21 cellular contexts compared by ENCODE assay signal in genomic region chr3:124516333-124516732, GRCh38.
A peak's percentile ranks its signal among the peaks of the same experiment; 100 is the strongest.
DNase-seq lines count a peak whose midpoint lies in the region; TF ChIP-seq lines count a peak whose summit lies in the region.
"Had no signal": no experiment of that assay in that cellular context is flagged by ENCODE, and none has a peak within 500 bp of the region (broad histone marks: within the 10 kb centered on the region; RNA-seq: fewer than 3 reads in every experiment).

No MANE protein-coding gene starts in this region.

- H3K4me2 ChIP-seq in Karpas-422 (ENCODE audit: low read depth, low read length, poor library complexity, severe bottlenecking), result no peak overlapping the region
- H3K4me2 ChIP-seq: A549 had no signal

- TF ChIP-seq CTCF in thyroid gland (IDR thresholded peaks at IDR 0.05), result no peak

- DNase-seq in DMS79 treated with DMSO at 0.1 percent for 48 hours (lab: John Stamatoyannopoulos, UW) (peak; percentile 97), SK-N-MC (ENCODE audit: low read depth, low spot score) (peak; percentile 86), kidney glomerular epithelial cell (lab: John Stamatoyannopoulos, UW) (peak; percentile 35), thyroid gland (peak; percentile 21 to 22), Karpas-422 (no peak), mesenteric fat pad (ENCODE audit: low spot score) (no peak)
- DNase-seq in activated CD4-positive, alpha-beta T cell treated with anti-CD3 and anti-CD28 coated beads for 4 hours, result no peak
- DNase-seq: 8988T; ACHN; C1 segment of cervical spinal cord; Calu3; CD4-positive, alpha-beta memory T cell; COR-L47; DMS53; EL; GDM1; GM23248; H7; HCEC 1CT had no signal

- H3K27me3 ChIP-seq in thyroid gland, result no peaks in the 10 kb centered on the region
- no peaks in the 10 kb centered on the region for H3K27me3 ChIP-seq in Karpas-422 (ENCODE audit: low read length)

- H3K36me3 ChIP-seq in SK-N-MC (ENCODE audit: insufficient read depth, low read length) (no peaks in the 10 kb centered on the region), thyroid gland (no peaks in the 10 kb centered on the region), Karpas-422 (ENCODE audit: insufficient read depth, low read length) (no peaks in the 10 kb centered on the region)

- WGBS in thyroid gland, 2 donors, result 27 to 46% methylated on average over 1 of the region's 1 CpG

- H3K27ac ChIP-seq in SK-N-MC (no peak overlapping the region), thyroid gland (peak overlapping the region in 1 of 3 donors; percentile 6), Karpas-422 (ENCODE audit: low read length) (no peak overlapping the region)
- H3K27ac ChIP-seq: A549, GM23248 had no signal

- intact Hi-C loops in thyroid gland (cut with DNase I), result no loop called here

- H3K4me3 ChIP-seq in SK-N-MC (no peak overlapping the region), thyroid gland (replicated peaks in 1 of 3) (no peak overlapping the region), Karpas-422 (ENCODE audit: low read length) (no peak overlapping the region)
- H3K4me3 ChIP-seq: A549, GM12878, GM23248 had no signal

- H3K79me2 ChIP-seq in Karpas-422 (ENCODE audit: low read length), result no peaks in the 10 kb centered on the region

- H2AFZ ChIP-seq in Karpas-422 (ENCODE audit: low read length), result no peak overlapping the region
- H2AFZ ChIP-seq: GM23248 had no signal

- peaks cover 6 to 45% of the 10 kb centered on the region in 2 donors for H3K4me1 ChIP-seq in thyroid gland
- no peaks in the 10 kb centered on the region for H3K4me1 ChIP-seq in Karpas-422 (ENCODE audit: low read length)

- H3K9me2 ChIP-seq in Karpas-422 (replicated peaks; ENCODE audit: insufficient read depth, low read length), result no peaks in the 10 kb centered on the region

- no peak for TF ChIP-seq POLR2A in thyroid gland (IDR thresholded peaks at IDR 0.05)

- no peaks in the 10 kb centered on the region for H4K20me1 ChIP-seq in Karpas-422 (ENCODE audit: insufficient read depth, low read depth, low read length)

- no peaks in the 10 kb centered on the region for H3K9me3 ChIP-seq in SK-N-MC (ENCODE audit: low read depth, low read length)
- H3K9me3 ChIP-seq in thyroid gland, result no peaks in the 10 kb centered on the region
- H3K9me3 ChIP-seq in Karpas-422 (ENCODE audit: low read length), result no peaks in the 10 kb centered on the region
- H3K9me3 ChIP-seq: A549 had no signal

- H3K9ac ChIP-seq in SK-N-MC (ENCODE audit: insufficient read length) (no peak overlapping the region), Karpas-422 (ENCODE audit: low read length) (no peak overlapping the region)
- H3K9ac ChIP-seq: GM23248 had no signal

Comparison
In these comparisons a context has a peak if more than half of its experiments do, and no peak if none do; other contexts are left out.
1. DNase-seq: peak in DMS79 treated with DMSO at 0.1 percent for 48 hours (single experiment), SK-N-MC (single experiment), kidney glomerular epithelial cell (single experiment) and thyroid gland (2 of 2); none in activated CD4-positive, alpha-beta T cell treated with anti-CD3 and anti-CD28 coated beads for 4 hours (0 of 2), Karpas-422 (single experiment) and mesenteric fat pad (single experiment).